14 cellular contexts compared by ENCODE assay signal in genomic region chr9:4207881-4208615, GRCh38.
A peak's percentile ranks its signal among the peaks of the same experiment; 100 is the strongest.
DNase-seq lines count a peak whose midpoint lies in the region; ATAC-seq, FAIRE-seq and TF ChIP-seq lines count a peak whose summit lies in the region.
"Had no signal": no experiment of that assay in that cellular context is flagged by ENCODE, and none has a peak within 500 bp of the region (broad histone marks: within the 10 kb centered on the region; RNA-seq: fewer than 3 reads in every experiment).

No MANE protein-coding gene starts in this region.

- no peaks in the 10 kb centered on the region for H3K36me3 Mint-ChIP-seq in endodermal cell (ENCODE audit: low read depth)
- H3K36me3 Mint-ChIP-seq: activated naive CD8-positive, alpha-beta T cell had no signal

- no peak for TF ChIP-seq RAD21 in IMR-90 (IDR thresholded peaks at IDR 0.05; ENCODE audit: low read length)

- H3K4me3 Mint-ChIP-seq in endodermal cell, result no peak overlapping the region
- H3K4me3 Mint-ChIP-seq: activated naive CD8-positive, alpha-beta T cell had no signal

- H3K9me3 ChIP-seq in IMR-90 (ENCODE audit: control insufficient read depth, insufficient read depth, low read length), result no peaks in the 10 kb centered on the region
- H3K9me3 ChIP-seq in kidney (ENCODE audit: control insufficient read depth in 1 of 2, low read length in 2 of 2), result no peaks in the 10 kb centered on the region
- H3K9me3 ChIP-seq in thyroid gland, result no peaks in the 10 kb centered on the region
- no peaks in the 10 kb centered on the region for H3K9me3 ChIP-seq in ovary
- H3K9me3 ChIP-seq in endodermal cell (ENCODE audit: control insufficient read depth, low read length), result no peaks in the 10 kb centered on the region

- H3K9me1 ChIP-seq in IMR-90 (ENCODE audit: insufficient read depth, low read length), result peaks cover 7% of the 10 kb centered on the region; the same call in 1 of the 2 replicates

- H3K4me2 ChIP-seq in IMR-90 (ENCODE audit: low read depth, low read length), result peak overlapping the region; percentile 5; the same call in 1 of the 2 replicates

- H2BK5ac ChIP-seq in IMR-90 (ENCODE audit: low read depth, low read length, poor library complexity, severe bottlenecking), result peak overlapping the region; percentile 30

- dilution Hi-C loops in IMR-90 (cut with HindIII; ENCODE audit: low sequenced_read_pairs, unreplicated experiment), result no loop called here

- peak overlapping the region; percentile 26; the same call in 1 of the 2 replicates for H2BK120ac ChIP-seq in IMR-90 (ENCODE audit: low read depth, low read length)

- ATAC-seq in IMR-90 (ENCODE audit: low read depth), result peak; percentile 42

- no peak for TF ChIP-seq CTCF in IMR-90 (conservative IDR thresholded peaks at IDR 0.05; ENCODE audit: low read depth, low read length)
- no peak for TF ChIP-seq CTCF in cardiac fibroblast (IDR thresholded peaks at IDR 0.05; ENCODE audit: low read depth, low read length)
- TF ChIP-seq CTCF in kidney (IDR thresholded peaks at IDR 0.05; ENCODE audit: borderline replicate concordance, extremely low read depth, insufficient read depth), result no peak
- no peak for TF ChIP-seq CTCF in thyroid gland (IDR thresholded peaks at IDR 0.05)
- no peak for TF ChIP-seq CTCF in ovary (IDR thresholded peaks at IDR 0.05)
- no peak for TF ChIP-seq CTCF in endodermal cell (conservative IDR thresholded peaks at IDR 0.05)

- no peak overlapping the region; the same call in 1 of the 2 replicates for H2AK5ac ChIP-seq in IMR-90 (ENCODE audit: low read depth, low read length)

- H3K79me1 ChIP-seq in IMR-90 (ENCODE audit: low read depth in 1 of 2, low read length in 2 of 2), result peaks cover 35 to 54% of the 10 kb centered on the region in 2 experiments

- peak overlapping the region; percentile 30; the same call in 1 of the 2 replicates for H3K18ac ChIP-seq in IMR-90 (ENCODE audit: low read depth, low read length)

- CTCF ChIA-PET in IMR-90 (lab: Yijun Ruan, JAX), result no interaction called here

- peak overlapping the region; percentile 38 to 48; a peak in 2 of 4 replicates for H4K8ac ChIP-seq in IMR-90 (ENCODE audit: low read depth in 2 of 2, low read length in 2 of 2)

- H3K36me3 ChIP-seq in IMR-90 (ENCODE audit: control insufficient read depth, insufficient read depth, low read length) (no peaks in the 10 kb centered on the region; the same call in 1 of the 2 replicates), kidney (ENCODE audit: control insufficient read depth in 1 of 2, insufficient read depth in 2 of 2, low read length in 2 of 2) (no peaks in the 10 kb centered on the region), thyroid gland (no peaks in the 10 kb centered on the region), ovary (no peaks in the 10 kb centered on the region), endodermal cell (ENCODE audit: control insufficient read depth, insufficient read depth, low read length) (no peaks in the 10 kb centered on the region)

- DNase-seq in IMR-90 (peak; percentile 61), cardiac fibroblast (ENCODE audit: low read depth in 2 of 2) (peak; percentile 85 to 94), kidney (no peak), thyroid gland (peak; percentile 56), ovary (no peak), posterior vena cava (ENCODE audit: low spot score) (no peak), endodermal cell (no peak), NCI-H345 treated with DMSO at 0.1 percent for 48 hours (lab: John Stamatoyannopoulos, UW; ENCODE audit: unreplicated experiment) (no peak)
- DNase-seq: DMS 273 treated with DMSO at 0.1 percent for 48 hours; effector CD4-positive, alpha-beta T cell; OCI-M1; T-helper 9 cell had no signal

- WGBS in IMR-90 (ENCODE audit: extremely low coverage in 2 of 2, insufficient read length in 1 of 2), 2 experiments, result 92% methylated on average over 2 of the region's 9 CpGs; no CpG with 5 or more reads in 1 of the 2 experiments
- 24 to 25% methylated on average over 9 of the region's 9 CpGs for WGBS in thyroid gland, 2 donors
- 71 to 73% (median 71%) methylated on average over 9 of the region's 9 CpGs for WGBS in ovary, 3 donors
- 86 to 93% methylated on average over 7 to 9 of the region's 9 CpGs for WGBS in endodermal cell (ENCODE audit: insufficient coverage in 1 of 2, insufficient read length in 1 of 2), 2 experiments

- peak overlapping the region; percentile 27 for H3K4ac ChIP-seq in IMR-90 (ENCODE audit: low read depth, low read length)

- in situ Hi-C loops in IMR-90 (cut with MboI; ENCODE audit: low sequenced_read_pairs), result no loop called here

- 0 out of 2 replicates have a peak overlapping the region, but pooled peaks have one; percentile 7 for H2BK20ac ChIP-seq in IMR-90 (ENCODE audit: low read depth, low read length)

- no peak overlapping the region for H3K23ac ChIP-seq in IMR-90 (ENCODE audit: low read depth, low read length)

- H3K27me3 Mint-ChIP-seq in endodermal cell (ENCODE audit: insufficient read depth), result no peaks in the 10 kb centered on the region
- H3K27me3 Mint-ChIP-seq: activated naive CD8-positive, alpha-beta T cell had no signal

- no peak overlapping the region for H2AK9ac ChIP-seq in IMR-90 (replicated peaks; ENCODE audit: low read depth, low read length, poor library complexity)

- no peak overlapping the region for H3K56ac ChIP-seq in IMR-90 (ENCODE audit: extremely low read depth, insufficient read depth, low read length)

- peak overlapping the region; percentile 44; the same call in 1 of the 2 replicates for H3K14ac ChIP-seq in IMR-90 (replicated peaks; ENCODE audit: low read depth, low read length)

- H2BK15ac ChIP-seq in IMR-90 (ENCODE audit: low read depth, low read length), result peak overlapping the region; percentile 38; the same call in 1 of the 3 replicates

- TF ChIP-seq EP300 in ovary (IDR thresholded peaks at IDR 0.05), result no peak

- no peak overlapping the region for H2AFZ ChIP-seq in IMR-90 (replicated peaks; ENCODE audit: low read length, poor library complexity)

- no peak overlapping the region for H4K91ac ChIP-seq in IMR-90 (ENCODE audit: insufficient read depth, low read depth, low read length)

- 0 out of 2 replicates have a peak overlapping the region, but pooled peaks have one; percentile 18 for H4K5ac ChIP-seq in IMR-90 (ENCODE audit: low read depth, low read length)

- intact Hi-C loops in IMR-90 (cut with micrococcal nuclease), result no loop called here
- intact Hi-C loops in kidney (cut with DNase I), result no loop called here
- intact Hi-C loops in thyroid gland (cut with DNase I), result no loop called here
- intact Hi-C loops in ovary (cut with DNase I), result no loop called here
- intact Hi-C loops in posterior vena cava (cut with DNase I), result no loop called here

- H4K20me1 ChIP-seq in IMR-90 (ENCODE audit: insufficient read depth, low read length), result 0 out of 2 replicates have a peak, but pooled peaks cover 4% of the 10 kb centered on the region

- H3K4me1 Mint-ChIP-seq in endodermal cell, result no peaks in the 10 kb centered on the region

- POLR2A ChIA-PET in IMR-90 (lab: Charles Lee; ENCODE audit: unreplicated experiment), result no interaction called here

- H3K27ac ChIP-seq in IMR-90 (ENCODE audit: insufficient read depth, low read length) (peak overlapping the region; percentile 54), kidney (ENCODE audit: low read depth in 2 of 2, low read length in 2 of 2) (peak overlapping the region; percentile 59 to 89), thyroid gland (peak overlapping the region; percentile 63 to 97 (median 88)), ovary (peak overlapping the region in 1 of 2 donors; percentile 81), endodermal cell (ENCODE audit: low read depth, low read length) (no peak overlapping the region)

- H3K9ac ChIP-seq in IMR-90 (ENCODE audit: low read depth, low read length), result peak overlapping the region; percentile 14
- H3K9ac ChIP-seq in kidney (ENCODE audit: low read length in 2 of 2), result peak overlapping the region; percentile 8 to 47
- H3K9ac ChIP-seq in endodermal cell (ENCODE audit: extremely low read depth, low read length, poor library complexity, severe bottlenecking), result no peak overlapping the region

- TF ChIP-seq POLR2A in IMR-90 (IDR thresholded peaks at IDR 0.05; ENCODE audit: low read depth, low read length), result no peak
- TF ChIP-seq POLR2A in thyroid gland (IDR thresholded peaks at IDR 0.05), result peak in 1 of 2 donors; percentile 22
- no peak for TF ChIP-seq POLR2A in ovary (IDR thresholded peaks at IDR 0.05)

- H3K27me3 ChIP-seq in IMR-90 (ENCODE audit: control insufficient read depth, insufficient read depth, low read length) (no peaks in the 10 kb centered on the region), thyroid gland (no peaks in the 10 kb centered on the region), ovary (no peaks in the 10 kb centered on the region), endodermal cell (ENCODE audit: control insufficient read depth, insufficient read depth, low read length, poor library complexity, severe bottlenecking) (no peaks in the 10 kb centered on the region)

- peaks cover 12% of the 10 kb centered on the region for H3K4me1 ChIP-seq in IMR-90 (ENCODE audit: control insufficient read depth, insufficient read depth, low read length)
- H3K4me1 ChIP-seq in kidney (ENCODE audit: control insufficient read depth in 1 of 2, insufficient read depth in 1 of 2, low read depth in 1 of 2, low read length in 2 of 2), result peaks cover 22 to 41% of the 10 kb centered on the region in 2 donors
- peaks cover 26 to 40% of the 10 kb centered on the region in 2 donors for H3K4me1 ChIP-seq in thyroid gland
- peaks cover 14% of the 10 kb centered on the region for H3K4me1 ChIP-seq in ovary (ENCODE audit: insufficient read depth)
- no peaks in the 10 kb centered on the region for H3K4me1 ChIP-seq in endodermal cell (ENCODE audit: control insufficient read depth, insufficient read depth, low read length)

- FAIRE-seq in kidney (lab: Jason Lieb, UNC), result peak; percentile 68
- FAIRE-seq: HTR-8/SVneo had no signal

- H3K9me3 Mint-ChIP-seq in endodermal cell, result no peaks in the 10 kb centered on the region

- H3K27ac Mint-ChIP-seq in endodermal cell, result no peak overlapping the region
- H3K27ac Mint-ChIP-seq: activated naive CD8-positive, alpha-beta T cell had no signal

- BruUV-seq in IMR-90 (replicated peaks; lab: Mats Ljungman, UMichigan), result no TSS peak

- H3K4me3 ChIP-seq in IMR-90 (ENCODE audit: insufficient read depth, low read depth, low read length) (no peak overlapping the region), cardiac fibroblast (replicated peaks in 1 of 2; ENCODE audit: low read depth in 2 of 2, low read length in 2 of 2) (no peak overlapping the region), kidney (ENCODE audit: low read length in 2 of 2) (peak overlapping the region; percentile 2 to 17), thyroid gland (replicated peaks in 1 of 3) (no peak overlapping the region), ovary (no peak overlapping the region), endodermal cell (ENCODE audit: low read length) (no peak overlapping the region)

TF ChIP-seq in IMR-90, 13 proteins besides CTCF, POLR2A, EP300 and RAD21 (continues in another document):
- TF ChIP-seq MAZ (IDR thresholded peaks at IDR 0.05; ENCODE audit: borderline replicate concordance, low read depth, low read length) (no peak), SMC3 (IDR thresholded peaks at IDR 0.05; ENCODE audit: low read depth, low read length) (no peak), MXI1 (IDR thresholded peaks at IDR 0.05; ENCODE audit: borderline replicate concordance, low read depth, low read length) (no peak)

Comparison
In these comparisons a context has a peak if more than half of its experiments do, and no peak if none do; other contexts are left out.
1. DNase-seq: peak in IMR-90 (single experiment), cardiac fibroblast (2 of 2) and thyroid gland (2 of 2); none in kidney (single experiment), ovary (0 of 5), posterior vena cava (single experiment), endodermal cell (single experiment) and NCI-H345 treated with DMSO at 0.1 percent for 48 hours (single experiment).
2. H3K4me3 ChIP-seq: peak in kidney (2 of 2); none in IMR-90 (single experiment), cardiac fibroblast (0 of 2), thyroid gland (0 of 3), ovary (single experiment) and endodermal cell (single experiment).